In the genomic region with DNA sequence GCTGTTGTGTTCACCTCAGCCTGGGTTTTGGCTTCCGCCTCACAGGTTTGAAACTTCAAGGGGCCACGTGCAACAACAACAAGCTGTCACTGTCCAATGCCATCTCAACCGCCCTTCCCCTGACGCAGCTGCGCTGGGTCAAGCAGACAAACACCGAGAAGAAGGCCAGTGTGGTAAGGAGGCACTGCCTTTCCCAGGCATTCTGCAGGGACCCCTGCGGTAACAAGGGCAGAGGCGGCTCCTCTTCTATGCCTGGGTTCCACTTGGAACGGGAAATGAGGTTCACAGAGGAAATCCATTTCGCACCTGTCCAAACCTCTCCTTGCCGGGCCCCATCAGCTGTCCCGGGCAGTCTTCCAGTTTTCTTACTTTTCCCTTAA, we compare ENCODE assay signal across 24 cellular contexts. TPM values are rescaled to one million over a fixed set of nuclear protein-coding genes. Genes with fewer than 3 reads are reported as not detected.
DNase-seq lines count a peak whose midpoint lies in the region; ATAC-seq, FAIRE-seq and TF ChIP-seq lines count a peak whose summit lies in the region.
"Had no signal": no experiment of that assay in that cellular context is flagged by ENCODE, and none has a peak within 500 bp of the region (broad histone marks: within the 10 kb centered on the region; RNA-seq: fewer than 3 reads in every experiment).

No MANE protein-coding gene starts in this region.

- no TSS peak for BruUV-seq in MCF 10A (replicated peaks; lab: Mats Ljungman, UMichigan)

- H3K4me1 ChIP-seq in kidney (ENCODE audit: control insufficient read depth in 1 of 2, insufficient read depth in 1 of 2, low read depth in 1 of 2, low read length in 2 of 2) (no peaks in the 10 kb centered on the region), small intestine (ENCODE audit: control insufficient read depth in 2 of 2, insufficient read depth in 1 of 2, low read depth in 1 of 2, low read length in 1 of 2) (no peaks in the 10 kb centered on the region)

- H3K36me3 ChIP-seq in kidney (ENCODE audit: control insufficient read depth in 1 of 2, insufficient read depth in 2 of 2, low read length in 2 of 2) (peaks cover 22 to 33% of the 10 kb centered on the region in 2 donors), small intestine (ENCODE audit: control insufficient read depth in 2 of 2, insufficient read depth in 2 of 2, low read length in 2 of 2) (peaks cover 20 to 23% of the 10 kb centered on the region in 2 donors)

- H3K27me3 Mint-ChIP-seq in activated T-cell treated with anti-CD3 and anti-CD28 coated beads, Interleukin-2, amount 50 U/mL, for 24 hours: no peaks in the 10 kb centered on the region
- peaks cover 3% of the 10 kb centered on the region for H3K27me3 Mint-ChIP-seq in nephron progenitor cell (ENCODE audit: low read depth, poor library complexity)
- no peaks in the 10 kb centered on the region for H3K27me3 Mint-ChIP-seq in activated CD8-positive, alpha-beta T cell treated with anti-CD3 and anti-CD28 coated beads, Interleukin-2, amount 10 ng/mL, durations not matched to agents 7 days and 5 days (ENCODE audit: low read depth)
- no peaks in the 10 kb centered on the region for H3K27me3 Mint-ChIP-seq in MCF 10A (ENCODE audit: insufficient read depth, unreplicated experiment)

- H3K27ac ChIP-seq in caudate nucleus (ENCODE audit: low read depth, low read length) (peak overlapping the region; percentile 73), kidney (ENCODE audit: low read depth in 2 of 2, low read length in 2 of 2) (no peak overlapping the region), small intestine (ENCODE audit: low read depth in 1 of 2, low read length in 1 of 2) (no peak overlapping the region)

- H3K9me3 ChIP-seq in kidney (ENCODE audit: control insufficient read depth in 1 of 2, low read length in 2 of 2) (no peaks in the 10 kb centered on the region), small intestine (ENCODE audit: control insufficient read depth, low read depth) (no peaks in the 10 kb centered on the region)

- peaks cover 87% of the 10 kb centered on the region for H3K36me3 Mint-ChIP-seq in activated T-cell treated with anti-CD3 and anti-CD28 coated beads, Interleukin-2, amount 50 U/mL, for 24 hours (ENCODE audit: low read depth)
- H3K36me3 Mint-ChIP-seq in nephron progenitor cell (ENCODE audit: low read depth): peaks cover 66% of the 10 kb centered on the region
- peaks cover 49% of the 10 kb centered on the region for H3K36me3 Mint-ChIP-seq in activated CD8-positive, alpha-beta T cell treated with anti-CD3 and anti-CD28 coated beads, Interleukin-2, amount 10 ng/mL, durations not matched to agents 7 days and 5 days (ENCODE audit: low read depth)
- peaks cover 93% of the 10 kb centered on the region for H3K36me3 Mint-ChIP-seq in MCF 10A (ENCODE audit: insufficient read depth, unreplicated experiment)

- H3K4me3 ChIP-seq in kidney (ENCODE audit: low read length in 2 of 2) (no peak overlapping the region), small intestine (ENCODE audit: low read depth in 1 of 2, low read length in 2 of 2) (no peak overlapping the region)

- H3K9me3 Mint-ChIP-seq in activated T-cell treated with anti-CD3 and anti-CD28 coated beads, Interleukin-2, amount 50 U/mL, for 24 hours: no peaks in the 10 kb centered on the region
- no peaks in the 10 kb centered on the region for H3K9me3 Mint-ChIP-seq in nephron progenitor cell
- H3K9me3 Mint-ChIP-seq in activated CD8-positive, alpha-beta T cell treated with anti-CD3 and anti-CD28 coated beads, Interleukin-2, amount 10 ng/mL, durations not matched to agents 7 days and 5 days (ENCODE audit: insufficient read depth): no peaks in the 10 kb centered on the region
- no peaks in the 10 kb centered on the region for H3K9me3 Mint-ChIP-seq in MCF 10A (ENCODE audit: unreplicated experiment)
- H3K9me3 Mint-ChIP-seq: CD8-positive, alpha-beta T cell had no signal

- intact Hi-C loops in kidney (cut with DNase I): no loop called here
- intact Hi-C loops in MCF 10A (cut with micrococcal nuclease): no loop called here

- no peak for FAIRE-seq in kidney (lab: Jason Lieb, UNC)
- FAIRE-seq in small intestine (lab: Jason Lieb, UNC): no peak
- FAIRE-seq: G401.6, GM19239 had no signal

- no peak overlapping the region for H3K4me3 Mint-ChIP-seq in activated T-cell treated with anti-CD3 and anti-CD28 coated beads, Interleukin-2, amount 50 U/mL, for 24 hours
- H3K4me3 Mint-ChIP-seq in nephron progenitor cell (no peak overlapping the region), MCF 10A (ENCODE audit: unreplicated experiment) (no peak overlapping the region)
- no peak overlapping the region for H3K4me3 Mint-ChIP-seq in activated CD8-positive, alpha-beta T cell treated with anti-CD3 and anti-CD28 coated beads, Interleukin-2, amount 10 ng/mL, durations not matched to agents 7 days and 5 days
- H3K4me3 Mint-ChIP-seq: CD8-positive, alpha-beta T cell had no signal

- WGBS in small intestine, 3 donors: 86 to 92% (median 89%) methylated on average over 12 of the region's 12 CpGs

- no peak for ATAC-seq in activated CD8-positive, alpha-beta T cell treated with anti-CD3 and anti-CD28 coated beads, Interleukin-2, amount 10 ng/mL, durations not matched to agents 7 days and 5 days
- ATAC-seq: CD8-positive, alpha-beta T cell; HCT116 had no signal

- POLR2A ChIA-PET in activated CD8-positive, alpha-beta T cell treated with anti-CD3 and anti-CD28 coated beads, Interleukin-2, amount 10 ng/mL, durations not matched to agents 7 days and 5 days (lab: Charles Lee): no interaction called here
- POLR2A ChIA-PET in MCF 10A (lab: Yijun Ruan, JAX): no interaction called here

- no peak overlapping the region for H3K9ac ChIP-seq in kidney (ENCODE audit: low read length in 2 of 2)

- TF ChIP-seq CTCF in nephron progenitor cell (IDR thresholded peaks at IDR 0.05) (no peak), kidney (IDR thresholded peaks at IDR 0.05; ENCODE audit: borderline replicate concordance, extremely low read depth, insufficient read depth) (no peak), MCF 10A (IDR thresholded peaks at IDR 0.05; ENCODE audit: unreplicated experiment) (no peak)

- H3K4me1 Mint-ChIP-seq in activated T-cell treated with anti-CD3 and anti-CD28 coated beads, Interleukin-2, amount 50 U/mL, for 24 hours (ENCODE audit: low read depth): no peaks in the 10 kb centered on the region
- peaks cover 27% of the 10 kb centered on the region for H3K4me1 Mint-ChIP-seq in nephron progenitor cell
- H3K4me1 Mint-ChIP-seq in activated CD8-positive, alpha-beta T cell treated with anti-CD3 and anti-CD28 coated beads, Interleukin-2, amount 10 ng/mL, durations not matched to agents 7 days and 5 days (ENCODE audit: low read depth): no peaks in the 10 kb centered on the region
- peaks cover 2% of the 10 kb centered on the region for H3K4me1 Mint-ChIP-seq in MCF 10A (ENCODE audit: insufficient read depth, unreplicated experiment)

- no peaks in the 10 kb centered on the region for H3K27me3 ChIP-seq in small intestine (ENCODE audit: control insufficient read depth in 2 of 2, insufficient read depth in 2 of 2, low read length in 2 of 2)

- peak overlapping the region; percentile 16 for H3K27ac Mint-ChIP-seq in activated T-cell treated with anti-CD3 and anti-CD28 coated beads, Interleukin-2, amount 50 U/mL, for 24 hours
- H3K27ac Mint-ChIP-seq in nephron progenitor cell: peak overlapping the region; percentile 94
- H3K27ac Mint-ChIP-seq in activated CD8-positive, alpha-beta T cell treated with anti-CD3 and anti-CD28 coated beads, Interleukin-2, amount 10 ng/mL, durations not matched to agents 7 days and 5 days: no peak overlapping the region
- H3K27ac Mint-ChIP-seq in MCF 10A (ENCODE audit: low read depth, unreplicated experiment): no peak overlapping the region
- H3K27ac Mint-ChIP-seq: CD8-positive, alpha-beta T cell had no signal

- CTCF ChIA-PET in activated CD8-positive, alpha-beta T cell treated with anti-CD3 and anti-CD28 coated beads, Interleukin-2, amount 10 ng/mL, durations not matched to agents 7 days and 5 days (lab: Charles Lee): interaction anchor here (1.0 to 1.4 kb wide), 2 partner anchors 15 to 46 kb away, joined by 3 read pairs; no protein-coding TSS in a partner anchor
- CTCF ChIA-PET in MCF 10A (lab: Yijun Ruan, JAX): interaction anchor here (0.6 to 1.0 kb wide), 3 partner anchors 48 to 273 kb away, joined by 3 read pairs; no protein-coding TSS in a partner anchor

- no peak for DNase-seq in activated T-cell treated with anti-CD3 and anti-CD28 coated beads, Interleukin-2, amount 50 U/mL, for 24 hours
- no peak for DNase-seq in activated T-cell treated with anti-CD3 and anti-CD28 coated beads, Interleukin-2, amount 50 U/mL, for 1 hour
- DNase-seq in caudate nucleus (lab: John Stamatoyannopoulos, UW): no peak
- no peak for DNase-seq in nephron progenitor cell
- no peak for DNase-seq in kidney
- DNase-seq in small intestine: no peak
- no peak for DNase-seq in activated CD8-positive, alpha-beta T cell treated with anti-CD3 and anti-CD28 coated beads, Interleukin-2, amount 10 ng/mL, durations not matched to agents 7 days and 5 days
- no peak for DNase-seq in MCF 10A (ENCODE audit: unreplicated experiment)
- DNase-seq: 8988T; AML-193; C1 segment of cervical spinal cord; CD8-positive, alpha-beta T cell; GOT3; MM.1S; NCI-H1092; NCI-H1436; NCI-H187 treated with DMSO at 0.1 percent for 48 hours; NCI-H2107; NCI-H510A; NCI-H748 treated with DMSO at 0.1 percent for 48 hours; NK-92 treated with Interleukin-12 subunit alpha and Interleukin-12 subunit beta, amount 100 ng/mL, for 24 hours had no signal

RNA-seq across cellular contexts. Expression of gene HSP90AA1, which starts 36.8 kb away (rescaled TPM):
- 409 TPM for total RNA-seq in kidney
- polyA plus RNA-seq in kidney (ENCODE audit: insufficient read depth, low read depth, low replicate concordance): 455 TPM
- 100 to 1,000 TPM; 169 to 426 (median 185) TPM for polyA plus RNA-seq in small intestine
- 100 to 1,000 TPM; 702 to 715 TPM for total RNA-seq in activated CD8-positive, alpha-beta T cell treated with anti-CD3 and anti-CD28 coated beads, Interleukin-2, amount 10 ng/mL, durations not matched to agents 7 days and 5 days
- total RNA-seq in MCF 10A (2022): 277 and 296 TPM in 2 replicates

Comparison
In these comparisons a context has a peak if more than half of its experiments do, and no peak if none do; other contexts are left out.
1. H3K27ac Mint-ChIP-seq: peak in activated T-cell treated with anti-CD3 and anti-CD28 coated beads, Interleukin-2, amount 50 U/mL, for 24 hours (single experiment) and nephron progenitor cell (single experiment); none in activated CD8-positive, alpha-beta T cell treated with anti-CD3 and anti-CD28 coated beads, Interleukin-2, amount 10 ng/mL, durations not matched to agents 7 days and 5 days (single experiment) and MCF 10A (single experiment).